ENCODE assay signal across 23 cellular contexts in the genomic region with DNA sequence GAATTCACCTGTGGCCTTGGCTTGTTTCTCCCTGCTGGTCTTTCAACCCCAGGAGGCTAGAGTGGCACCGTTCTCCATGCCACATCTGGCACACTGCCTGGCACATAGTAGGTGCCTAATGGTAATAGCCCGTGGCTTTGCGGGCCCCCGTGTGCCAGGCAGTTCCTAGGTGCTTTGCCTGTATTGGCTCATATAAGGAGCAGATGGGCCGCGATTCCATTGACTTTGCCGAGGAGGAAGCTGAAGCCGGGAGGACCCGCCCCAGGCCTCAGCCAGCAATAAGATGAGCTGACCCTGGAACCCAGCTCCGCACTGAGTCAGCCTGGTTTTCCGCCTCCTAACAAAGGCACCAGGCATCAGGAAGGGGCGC. TPM values are rescaled to one million over a fixed set of nuclear protein-coding genes. Genes with fewer than 3 reads are reported as not detected.
"Had no signal": no experiment of that assay in that cellular context is flagged by ENCODE, and none has a peak within 500 bp of the region (broad histone marks: within the 10 kb centered on the region; RNA-seq: fewer than 3 reads in every experiment).

No MANE protein-coding gene starts in this region.

- H3K36me3 ChIP-seq: gastrocnemius medialis, prostate gland, right atrium auricular region, tibial artery, uterus had no signal

- DNase-seq: activated CD4-positive, alpha-beta T cell treated with anti-CD3 and anti-CD28 coated beads for 48 hours; activated CD4-positive, CD25-positive, alpha-beta regulatory T cell; activated CD8-positive, alpha-beta T cell treated with anti-CD3 and anti-CD28 coated beads for 36 hours; activated naive CD4-positive, alpha-beta T cell; activated naive CD8-positive, alpha-beta T cell treated with anti-CD3 and anti-CD28 coated beads for 36 hours; activated T-cell treated with anti-CD3 and anti-CD28 coated beads, Interleukin-2, amount 50 U/mL, for 1 hour; gastrocnemius medialis; kidney glomerular epithelial cell; stimulated activated CD4-positive, alpha-beta T cell treated with anti-CD3 and anti-CD28 coated beads, Interleukin-2, amount 100 ng/mL, for 24 hours; stimulated activated naive CD4-positive, alpha-beta T cell treated with Interleukin-2 at 50 U/mL for 16 hours; T-helper 1 cell; T-helper 9 cell; uterus had no signal

- H3K4me1 ChIP-seq: prostate gland, uterus had no signal

- H3K27ac ChIP-seq: gastrocnemius medialis, prostate gland, right atrium auricular region, tibial artery, uterus had no signal

- H3K4me3 ChIP-seq: gastrocnemius medialis, prostate gland, right atrium auricular region, tibial artery, uterus had no signal

- FAIRE-seq: endometrium had no signal

- ATAC-seq: activated CD8-positive, alpha-beta T cell treated with anti-CD3 and anti-CD28 coated beads for 36 hours; activated T-helper 17 cell treated with anti-CD3 and anti-CD28 coated beads, Interleukin-2, amount 50 U/mL, for 72 hours; gastrocnemius medialis had no signal

- H3K9me3 ChIP-seq: gastrocnemius medialis, prostate gland, right atrium auricular region, tibial artery, uterus had no signal

RNA-seq across cellular contexts. Expression of gene PGLYRP1, which starts 0.8 kb away (rescaled TPM):
- total RNA-seq: activated CD8-positive, alpha-beta T cell treated with anti-CD3 and anti-CD28 coated beads for 36 hours; activated naive CD8-positive, alpha-beta T cell treated with anti-CD3 and anti-CD28 coated beads for 36 hours; activated T-helper 17 cell treated with anti-CD3 and anti-CD28 coated beads, Interleukin-2, amount 50 U/mL, for 72 hours; esophagus mucosa; gastrocnemius medialis; lower leg skin; osteoblast; prostate gland; right atrium auricular region; subcutaneous adipose tissue; uterus had no signal

RNA-seq across cellular contexts. Expression of gene IGFL4, which starts 18.8 kb away (rescaled TPM):
- total RNA-seq: activated CD8-positive, alpha-beta T cell treated with anti-CD3 and anti-CD28 coated beads for 36 hours; activated naive CD8-positive, alpha-beta T cell treated with anti-CD3 and anti-CD28 coated beads for 36 hours; activated T-helper 17 cell treated with anti-CD3 and anti-CD28 coated beads, Interleukin-2, amount 50 U/mL, for 72 hours; cardiac septum; gastrocnemius medialis; osteoblast; prostate gland; right atrium auricular region; subcutaneous adipose tissue; uterus had no signal

RNA-seq across cellular contexts. Expression of gene NOVA2, which starts 48.4 kb away (rescaled TPM):
- total RNA-seq: activated CD8-positive, alpha-beta T cell treated with anti-CD3 and anti-CD28 coated beads for 36 hours; activated naive CD8-positive, alpha-beta T cell treated with anti-CD3 and anti-CD28 coated beads for 36 hours; osteoblast had no signal
